ENCODE assay signal across 9 cellular contexts in genomic region chrX:23434356-23434884, GRCh38.
DNase-seq lines count a peak whose midpoint lies in the region; ATAC-seq and TF ChIP-seq lines count a peak whose summit lies in the region.
"Had no signal": no experiment of that assay in that cellular context is flagged by ENCODE, and none has a peak within 500 bp of the region (broad histone marks: within the 10 kb centered on the region; RNA-seq: fewer than 3 reads in every experiment).

No MANE protein-coding gene starts in this region.

- H3K9me3 ChIP-seq in psoas muscle = no peaks in the 10 kb centered on the region

- POLR2A ChIA-PET in MCF 10A (lab: Yijun Ruan, JAX) = no interaction called here

- CTCF ChIA-PET in MCF 10A (lab: Yijun Ruan, JAX) = interaction anchor here (1.0 kb wide), 1 partner anchor 1449 kb away, joined by 4 read pairs; no protein-coding TSS in a partner anchor

- H3K27me3 Mint-ChIP-seq in MCF 10A (ENCODE audit: insufficient read depth, unreplicated experiment) = peaks cover 7% of the 10 kb centered on the region

- no peaks in the 10 kb centered on the region for H3K9me3 Mint-ChIP-seq in MCF 10A (ENCODE audit: unreplicated experiment)

- no peak overlapping the region for H3K4me3 ChIP-seq in psoas muscle

- no peaks in the 10 kb centered on the region for H3K36me3 Mint-ChIP-seq in MCF 10A (ENCODE audit: insufficient read depth, unreplicated experiment)

- no peak overlapping the region for H3K4me3 Mint-ChIP-seq in MCF 10A (ENCODE audit: unreplicated experiment)

- H3K27ac Mint-ChIP-seq in MCF 10A (ENCODE audit: low read depth, unreplicated experiment) = no peak overlapping the region

- DNase-seq in EL (peak; percentile 2), MCF 10A (ENCODE audit: unreplicated experiment) (peak; percentile 82), left cardiac atrium (peak; percentile 77), psoas muscle (peak; percentile 77 to 89), NCI-H69 (lab: John Stamatoyannopoulos, UW) (no peak)
- no peak for DNase-seq in activated CD4-positive, alpha-beta T cell treated with anti-CD3 and anti-CD28 coated beads, Interleukin-2, amount 50 U/mL, for 1 hour
- DNase-seq: NCI-H1105 had no signal

- BruUV-seq in MCF 10A (replicated peaks; lab: Mats Ljungman, UMichigan) = no TSS peak

- WGBS in psoas muscle, 3 donors = 17 to 49% (median 45%) methylated on average over 3 of the region's 3 CpGs

- H3K27me3 ChIP-seq in psoas muscle (ENCODE audit: insufficient read depth in 3 of 3, low read length in 2 of 3) = no peaks in the 10 kb centered on the region

- no peaks in the 10 kb centered on the region for H3K4me1 ChIP-seq in psoas muscle

- intact Hi-C loops in MCF 10A (cut with micrococcal nuclease) = no loop called here
- intact Hi-C loops in left cardiac atrium (cut with DNase I) = no loop called here
- intact Hi-C loops in psoas muscle (cut with DNase I) = no loop called here

- TF ChIP-seq CTCF in MCF 10A (IDR thresholded peaks at IDR 0.05; ENCODE audit: unreplicated experiment) = no peak
- no peak for TF ChIP-seq CTCF in psoas muscle (IDR thresholded peaks at IDR 0.05)

- H3K4me1 Mint-ChIP-seq in MCF 10A (ENCODE audit: insufficient read depth, unreplicated experiment) = no peaks in the 10 kb centered on the region

- ATAC-seq in left cardiac atrium (peak; percentile 91 to 96), psoas muscle (peak; percentile 87 to 97 (median 92)), HG03565 (IDR thresholded peaks at IDR 0.05; ENCODE audit: unreplicated experiment) (no peak), GM19351 (IDR thresholded peaks at IDR 0.05; ENCODE audit: unreplicated experiment) (no peak)

- H3K36me3 ChIP-seq in psoas muscle (ENCODE audit: insufficient read depth in 1 of 2, low read depth in 1 of 2) = no peaks in the 10 kb centered on the region

- peak overlapping the region; percentile 39 for H3K27ac ChIP-seq in psoas muscle

Comparison
In these comparisons a context has a peak if more than half of its experiments do, and no peak if none do; other contexts are left out.
1. DNase-seq: peak in EL (single experiment), MCF 10A (single experiment), left cardiac atrium (single experiment) and psoas muscle (2 of 2); none in activated CD4-positive, alpha-beta T cell treated with anti-CD3 and anti-CD28 coated beads, Interleukin-2, amount 50 U/mL, for 1 hour (single experiment) and NCI-H69 (single experiment).
2. ATAC-seq: peak in left cardiac atrium (2 of 2) and psoas muscle (4 of 4); none in HG03565 (single experiment) and GM19351 (single experiment).